In genomic region chr15:88630141-88630721, GRCh38 we compare ENCODE assay signal across 10 cellular contexts. TPM values are rescaled to one million over a fixed set of nuclear protein-coding genes. Genes with fewer than 3 reads are reported as not detected.
A peak's percentile ranks its signal among the peaks of the same experiment; 100 is the strongest.
DNase-seq lines count a peak whose midpoint lies in the region; ATAC-seq and TF ChIP-seq lines count a peak whose summit lies in the region.
"Had no signal": no experiment of that assay in that cellular context is flagged by ENCODE, and none has a peak within 500 bp of the region (broad histone marks: within the 10 kb centered on the region; RNA-seq: fewer than 3 reads in every experiment).

No MANE protein-coding gene starts in this region.

- H3K36me3 ChIP-seq in effector memory CD4-positive, alpha-beta T cell (ENCODE audit: control insufficient read depth, insufficient read depth, low read length), result peaks cover 33% of the 10 kb centered on the region

- H3K4me1 ChIP-seq in effector memory CD4-positive, alpha-beta T cell (ENCODE audit: control insufficient read depth, insufficient read depth, low read length, poor library complexity, severe bottlenecking), result peaks cover 68% of the 10 kb centered on the region

- DNase-seq in COR-L47 (lab: John Stamatoyannopoulos, UW) (peak; percentile 80), NCI-H69 (lab: John Stamatoyannopoulos, UW) (peak; percentile 85), omental fat pad (ENCODE audit: low spot score) (no peak), medulla oblongata (ENCODE audit: extremely low spot score) (no peak), CD1c-positive myeloid dendritic cell (ENCODE audit: extremely low spot score) (no peak), NOMO-1 treated with DMSO at 0.1 percent for 48 hours (lab: John Stamatoyannopoulos, UW; ENCODE audit: unreplicated experiment) (no peak), GM10266 (ENCODE audit: extremely low spot score) (no peak)
- peak in 1 of 3 donors; percentile 32 for DNase-seq in effector memory CD4-positive, alpha-beta T cell
- DNase-seq: NCI-H510A treated with DMSO at 0.1 percent for 48 hours; stimulated activated CD4-positive, alpha-beta T cell treated with anti-CD3 and anti-CD28 coated beads, Interleukin-15, amount 100 ng/mL, for 24 hours had no signal

- H3K27ac ChIP-seq in effector memory CD4-positive, alpha-beta T cell (ENCODE audit: insufficient read depth, low read length, poor library complexity, severe bottlenecking), result peak overlapping the region; percentile 62

- H3K9me3 ChIP-seq in effector memory CD4-positive, alpha-beta T cell (ENCODE audit: control insufficient read depth, low read length), result no peaks in the 10 kb centered on the region

- no peaks in the 10 kb centered on the region for H3K27me3 ChIP-seq in effector memory CD4-positive, alpha-beta T cell (replicated peaks; ENCODE audit: control insufficient read depth, insufficient read depth, low read length, poor library complexity, severe bottlenecking)

- H3K4me3 ChIP-seq in effector memory CD4-positive, alpha-beta T cell (ENCODE audit: insufficient read depth, low read depth, low read length, poor library complexity, severe bottlenecking), result peak overlapping the region; percentile 6

- ATAC-seq in omental fat pad (ENCODE audit: low FRiP score), result peak; percentile 69

- TF ChIP-seq CTCF in omental fat pad (IDR thresholded peaks at IDR 0.05) (no peak), GM10266 (IDR thresholded peaks at IDR 0.05; ENCODE audit: control insufficient read depth, insufficient read depth, low read depth, missing control alignments) (no peak)

RNA-seq across cellular contexts. Expression of gene ISG20, which starts 8.6 kb away (rescaled TPM):
- total RNA-seq in omental fat pad, result 10 to 100 TPM; 21.3 to 41.0 (median 27.8) TPM

RNA-seq across cellular contexts. Expression of gene AEN, which starts 9.1 kb away (rescaled TPM):
- 10 to 100 TPM in 3 of 4 donors, 1 to 10 TPM in 1; 7.6 to 60.2 (median 25.2) TPM for total RNA-seq in omental fat pad

Comparison
In these comparisons a context has a peak if more than half of its experiments do, and no peak if none do; other contexts are left out.
1. DNase-seq: peak in COR-L47 (single experiment) and NCI-H69 (single experiment); none in omental fat pad (single experiment), medulla oblongata (single experiment), CD1c-positive myeloid dendritic cell (single experiment), NOMO-1 treated with DMSO at 0.1 percent for 48 hours (single experiment) and GM10266 (single experiment).